25 cellular contexts compared by ENCODE assay signal in genomic region chr16:73840710-73841109, GRCh38.
DNase-seq lines count a peak whose midpoint lies in the region; ATAC-seq and TF ChIP-seq lines count a peak whose summit lies in the region.
"Had no signal": no experiment of that assay in that cellular context is flagged by ENCODE, and none has a peak within 500 bp of the region (broad histone marks: within the 10 kb centered on the region; RNA-seq: fewer than 3 reads in every experiment).

No MANE protein-coding gene starts in this region.

- TF ChIP-seq CTCF in heart right ventricle (IDR thresholded peaks at IDR 0.05) (no peak), right atrium auricular region (IDR thresholded peaks at IDR 0.05) (no peak), endothelial cell (IDR thresholded peaks at IDR 0.05; ENCODE audit: unreplicated experiment) (no peak)

- peak overlapping the region; percentile 18 for H3K27ac Mint-ChIP-seq in endothelial cell (ENCODE audit: unreplicated experiment)
- H3K27ac Mint-ChIP-seq: CD4-positive, alpha-beta memory T cell; CD4-positive, CD25-positive, alpha-beta regulatory T cell; CD8-positive, alpha-beta memory T cell had no signal

- H3K27me3 Mint-ChIP-seq in endothelial cell (ENCODE audit: unreplicated experiment), result peaks cover 5% of the 10 kb centered on the region
- H3K27me3 Mint-ChIP-seq: CD4-positive, alpha-beta memory T cell; CD4-positive, CD25-positive, alpha-beta regulatory T cell had no signal

- peaks cover 0 to 13% (median 5%) of the 10 kb centered on the region in 11 donors for H3K9me3 ChIP-seq in heart right ventricle
- no peaks in the 10 kb centered on the region for H3K9me3 ChIP-seq in right atrium auricular region
- H3K9me3 ChIP-seq: BE2C, BLaER1 had no signal

- 46 to 60% methylated on average over 3 of the region's 3 CpGs for WGBS in heart right ventricle, 2 donors

- no peak overlapping the region for H3K4me3 ChIP-seq in heart right ventricle
- H3K4me3 ChIP-seq in right atrium auricular region, result no peak overlapping the region
- H3K4me3 ChIP-seq: BLaER1, GM12878 had no signal

- intact Hi-C loops in heart right ventricle (cut with DNase I), result no loop called here
- intact Hi-C loops in Right ventricle myocardium superior (cut with DNase I), result no loop called here
- intact Hi-C loops in left ventricle myocardium superior (cut with micrococcal nuclease), result no loop called here

- no peaks in the 10 kb centered on the region for H3K27me3 ChIP-seq in heart right ventricle
- H3K27me3 ChIP-seq in right atrium auricular region, result no peaks in the 10 kb centered on the region
- H3K27me3 ChIP-seq: BLaER1 had no signal

- no peaks in the 10 kb centered on the region for H3K9me3 Mint-ChIP-seq in endothelial cell (ENCODE audit: unreplicated experiment)

- H3K4me1 ChIP-seq in heart right ventricle (peaks cover 0 to 22% (median 0%) of the 10 kb centered on the region in 9 donors), right atrium auricular region (no peaks in the 10 kb centered on the region)
- H3K4me1 ChIP-seq: BE2C had no signal

- peaks cover 4% of the 10 kb centered on the region for H3K36me3 Mint-ChIP-seq in endothelial cell (ENCODE audit: low read depth, unreplicated experiment)
- H3K36me3 Mint-ChIP-seq: CD14-positive monocyte; CD4-positive, alpha-beta memory T cell; CD4-positive, CD25-positive, alpha-beta regulatory T cell; CD8-positive, alpha-beta memory T cell had no signal

- H3K36me3 ChIP-seq in heart right ventricle (no peaks in the 10 kb centered on the region), right atrium auricular region (no peaks in the 10 kb centered on the region)
- H3K36me3 ChIP-seq: BE2C, BLaER1 had no signal

- DNase-seq in NCI-H2029 (lab: John Stamatoyannopoulos, UW) (peak; percentile 5), NCI-H2029 treated with DMSO at 0.1 percent for 48 hours (lab: John Stamatoyannopoulos, UW) (no peak), heart right ventricle (peak in 1 of 2 donors; percentile 11), Right ventricle myocardium superior (no peak), left ventricle myocardium superior (no peak), right atrium auricular region (ENCODE audit: low spot score) (no peak), endothelial cell (ENCODE audit: low spot score) (no peak), NCI-H1694 (lab: John Stamatoyannopoulos, UW) (no peak)
- DNase-seq: 8988T; ACHN; BE2C; C1 segment of cervical spinal cord; CD4-positive, alpha-beta memory T cell; CD4-positive, CD25-positive, alpha-beta regulatory T cell; CD8-positive, alpha-beta memory T cell; COR-L47; DMS153; DMS53; DMS79; DND-41; EL; GDM1 had no signal

- ATAC-seq in heart right ventricle (peak in 5 of 8 donors; percentile 22 to 61 (median 42)), Right ventricle myocardium superior (ENCODE audit: poor library complexity) (no peak), left ventricle myocardium superior (peak; percentile 26)
- ATAC-seq: GM12878 had no signal

- peak overlapping the region in 3 of 10 donors; percentile 19 to 49 (median 47) for H3K27ac ChIP-seq in heart right ventricle
- H3K27ac ChIP-seq in right atrium auricular region, result no peak overlapping the region
- H3K27ac ChIP-seq: BLaER1 had no signal

- no peak overlapping the region for H3K4me3 Mint-ChIP-seq in endothelial cell (ENCODE audit: unreplicated experiment)
- H3K4me3 Mint-ChIP-seq: CD14-positive monocyte; CD4-positive, alpha-beta memory T cell; CD4-positive, CD25-positive, alpha-beta regulatory T cell; CD8-positive, alpha-beta memory T cell had no signal

- peaks cover 15% of the 10 kb centered on the region for H3K4me1 Mint-ChIP-seq in endothelial cell (ENCODE audit: unreplicated experiment)
- H3K4me1 Mint-ChIP-seq: CD14-positive monocyte; CD4-positive, alpha-beta memory T cell; CD4-positive, CD25-positive, alpha-beta regulatory T cell; CD8-positive, alpha-beta memory T cell had no signal
